Comparison of ENCODE assay signal across 9 cellular contexts in the genomic region with DNA sequence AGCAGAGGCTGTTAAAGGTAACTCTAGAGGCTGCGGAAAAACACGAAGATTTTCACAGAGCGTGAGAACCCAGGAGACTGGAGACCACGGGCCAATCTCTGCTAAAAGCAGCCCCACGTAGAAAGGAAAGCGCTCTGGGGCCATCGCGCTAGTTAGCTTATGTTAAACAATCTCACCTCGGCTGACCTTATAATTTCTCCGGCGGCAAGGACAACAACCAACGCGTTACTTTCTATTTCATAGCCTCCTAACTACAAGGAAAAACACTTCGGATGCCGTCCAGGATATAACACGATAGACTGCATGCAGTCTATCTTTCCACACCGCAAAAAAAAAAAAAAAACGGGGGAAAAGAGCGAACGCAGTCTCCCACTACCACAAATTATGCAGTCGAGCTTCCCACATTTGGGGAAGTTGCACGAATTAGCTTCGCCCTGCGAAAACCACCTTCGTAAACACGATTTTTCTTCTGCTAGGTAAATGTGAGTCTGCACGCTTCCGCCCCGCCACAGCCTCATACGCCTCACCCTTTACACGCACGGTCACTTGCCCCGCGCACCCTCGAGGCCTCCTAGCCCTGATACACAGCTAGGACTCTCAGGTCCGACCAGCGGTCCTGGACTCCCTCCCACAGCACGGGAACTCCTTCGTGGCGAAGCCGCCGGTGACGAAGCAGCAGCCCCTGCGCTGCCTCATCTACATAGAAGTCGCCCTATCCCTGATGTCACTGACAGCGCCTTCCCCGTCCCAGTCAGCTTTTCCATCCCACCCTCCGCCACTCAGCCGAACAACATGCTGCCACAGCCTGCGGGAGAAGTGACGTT.
DNase-seq lines count a peak whose midpoint lies in the region; ATAC-seq and TF ChIP-seq lines count a peak whose summit lies in the region.
"Had no signal": no experiment of that assay in that cellular context is flagged by ENCODE, and none has a peak within 500 bp of the region (broad histone marks: within the 10 kb centered on the region; RNA-seq: fewer than 3 reads in every experiment).

No MANE protein-coding gene starts in this region.

- WGBS in endodermal cell (ENCODE audit: insufficient coverage in 1 of 2, insufficient read length in 1 of 2), 2 experiments: 0% methylated on average over 32 to 51 of the region's 51 CpGs

- TF ChIP-seq CTCF in endodermal cell (conservative IDR thresholded peaks at IDR 0.05) (no peak), mesothelial cell of epicardium (IDR thresholded peaks at IDR 0.05; ENCODE audit: unreplicated experiment) (no peak)

- peaks cover 50% of the 10 kb centered on the region for H3K27me3 Mint-ChIP-seq in endodermal cell (ENCODE audit: insufficient read depth)
- H3K27me3 Mint-ChIP-seq in mesothelial cell of epicardium (ENCODE audit: low read depth): peaks cover 71% of the 10 kb centered on the region

- H3K36me3 Mint-ChIP-seq in endodermal cell (ENCODE audit: low read depth) (no peaks in the 10 kb centered on the region), mesothelial cell of epicardium (no peaks in the 10 kb centered on the region)

- H3K4me1 Mint-ChIP-seq in endodermal cell (peaks cover 6% of the 10 kb centered on the region), mesothelial cell of epicardium (peaks cover 23% of the 10 kb centered on the region)

- DNase-seq in activated gamma-delta T cell treated with Interleukin-2 at 50 U/mL for 16 hours (peak; percentile 44), activated gamma-delta T cell (lab: John Stamatoyannopoulos, UW) (no peak), NCI-H510A (lab: John Stamatoyannopoulos, UW) (peak; percentile 56), endodermal cell (peak; percentile 93), mesothelial cell of epicardium (ENCODE audit: low spot score in 2 of 2, unreplicated experiment in 2 of 2) (peak in 1 of 2 experiments; percentile 78)
- DNase-seq in activated CD8-positive, alpha-beta memory T cell treated with anti-CD3 and anti-CD28 coated beads for 1 hour (ENCODE audit: extremely low read depth in 1 of 2, low read depth in 1 of 2): peak; percentile 44 to 66
- DNase-seq in stimulated activated CD8-positive, alpha-beta memory T cell treated with anti-CD3 and anti-CD28 coated beads, Interleukin-15, amount 100 ng/mL, for 24 hours (ENCODE audit: low read depth): peak; percentile 44
- DNase-seq: DND-41 had no signal

- H3K27me3 ChIP-seq in endodermal cell (ENCODE audit: control insufficient read depth, insufficient read depth, low read length, poor library complexity, severe bottlenecking): peaks cover 54% of the 10 kb centered on the region

- peaks cover 5% of the 10 kb centered on the region for H3K9me3 ChIP-seq in endodermal cell (ENCODE audit: control insufficient read depth, low read length)

- H3K9ac ChIP-seq in endodermal cell (ENCODE audit: extremely low read depth, low read length, poor library complexity, severe bottlenecking): peak overlapping the region; percentile 98

- peaks cover 5% of the 10 kb centered on the region for H3K9me3 Mint-ChIP-seq in endodermal cell
- H3K9me3 Mint-ChIP-seq in mesothelial cell of epicardium: peaks cover 12% of the 10 kb centered on the region

- H3K27ac Mint-ChIP-seq in endodermal cell (peak overlapping the region; percentile 100), mesothelial cell of epicardium (peak overlapping the region; percentile 100)

- peak overlapping the region; percentile 83 for H3K4me3 Mint-ChIP-seq in endodermal cell
- H3K4me3 Mint-ChIP-seq in mesothelial cell of epicardium: peak overlapping the region; percentile 86

- peak overlapping the region; percentile 89 for H3K4me3 ChIP-seq in endodermal cell (ENCODE audit: low read length)

- H3K27ac ChIP-seq in endodermal cell (ENCODE audit: low read depth, low read length): peak overlapping the region; percentile 96

- no peaks in the 10 kb centered on the region for H3K36me3 ChIP-seq in endodermal cell (ENCODE audit: control insufficient read depth, insufficient read depth, low read length)

- no peaks in the 10 kb centered on the region for H3K4me1 ChIP-seq in endodermal cell (ENCODE audit: control insufficient read depth, insufficient read depth, low read length)

- ATAC-seq in HG03095 (IDR thresholded peaks at IDR 0.05; ENCODE audit: unreplicated experiment): peak; percentile 71
